In the genomic region with DNA sequence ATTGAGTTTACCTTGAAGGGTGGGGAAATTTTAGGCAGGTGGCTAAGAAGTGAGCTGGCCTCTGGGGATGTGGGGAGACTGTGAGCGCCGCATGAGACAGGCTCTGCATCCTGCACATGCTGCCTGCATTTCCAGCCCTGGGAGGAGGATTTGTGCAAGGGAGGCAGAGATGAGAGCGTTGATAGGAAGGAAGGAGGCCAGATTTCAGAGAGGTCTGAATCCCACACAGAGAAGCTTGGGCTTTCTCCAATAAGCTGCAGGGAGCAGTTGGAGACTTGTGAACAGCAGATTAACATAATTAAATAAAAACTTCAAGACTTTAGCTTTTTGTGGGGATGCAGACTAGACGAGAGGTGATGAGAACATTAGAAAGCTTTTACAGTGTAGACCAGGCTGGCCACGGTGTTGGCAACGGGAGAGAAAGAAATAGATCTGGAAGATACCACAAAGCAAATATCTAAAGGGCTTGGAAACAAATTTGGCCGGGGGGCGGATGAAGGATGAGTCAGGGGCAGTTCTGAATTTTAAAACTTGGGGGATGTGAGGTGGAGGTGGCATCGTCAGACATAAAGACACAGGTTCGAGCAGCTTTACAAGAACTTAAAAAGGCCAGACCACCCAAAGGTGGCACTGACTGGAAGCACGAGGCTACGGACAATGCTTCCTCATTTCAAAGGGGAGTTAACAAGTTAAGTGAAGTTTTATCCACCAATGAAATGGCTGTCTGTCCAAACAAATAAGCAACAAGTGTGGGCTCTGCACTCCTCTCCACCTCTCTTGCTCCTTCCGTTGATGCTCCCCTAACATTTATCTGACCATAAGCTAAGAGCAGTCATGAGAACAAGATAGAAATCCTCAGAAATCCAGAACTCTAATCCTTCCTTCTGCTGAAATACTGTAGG, we compare ENCODE assay signal across 11 cellular contexts. TPM values are rescaled to one million over a fixed set of nuclear protein-coding genes. Genes with fewer than 3 reads are reported as not detected.
A peak's percentile ranks its signal among the peaks of the same experiment; 100 is the strongest.
DNase-seq lines count a peak whose midpoint lies in the region; ATAC-seq and TF ChIP-seq lines count a peak whose summit lies in the region.
"Had no signal": no experiment of that assay in that cellular context is flagged by ENCODE, and none has a peak within 500 bp of the region (broad histone marks: within the 10 kb centered on the region; RNA-seq: fewer than 3 reads in every experiment).

No MANE protein-coding gene starts in this region.

- no peaks in the 10 kb centered on the region for H3K27me3 Mint-ChIP-seq in MCF 10A (ENCODE audit: insufficient read depth, unreplicated experiment)
- H3K27me3 Mint-ChIP-seq in effector memory CD8-positive, alpha-beta T cell: no peaks in the 10 kb centered on the region

- H3K27ac ChIP-seq in breast epithelium: no peak overlapping the region
- peak overlapping the region; percentile 94 for H3K27ac ChIP-seq in RWPE2 (ENCODE audit: poor library complexity, severe bottlenecking)
- H3K27ac ChIP-seq: BLaER1 treated with 17β-estradiol and CSF1 and Interleukin-3, amounts not matched to agents 10 nM and 100 nM; upper lobe of right lung had no signal

- no peak for TF ChIP-seq POLR2A in breast epithelium (IDR thresholded peaks at IDR 0.05)

- H3K4me1 Mint-ChIP-seq in MCF 10A (ENCODE audit: insufficient read depth, unreplicated experiment): peaks cover 24% of the 10 kb centered on the region
- peaks cover 15 to 26% of the 10 kb centered on the region in 2 donors for H3K4me1 Mint-ChIP-seq in effector memory CD8-positive, alpha-beta T cell (ENCODE audit: low read depth in 2 of 2)

- TF ChIP-seq CTCF in MCF 10A (IDR thresholded peaks at IDR 0.05; ENCODE audit: unreplicated experiment) (no peak), breast epithelium (IDR thresholded peaks at IDR 0.05) (no peak), RWPE2 (IDR thresholded peaks at IDR 0.05; ENCODE audit: poor library complexity, severe bottlenecking) (no peak)

- H3K9me3 ChIP-seq in breast epithelium: no peaks in the 10 kb centered on the region
- H3K9me3 ChIP-seq in RWPE2 (ENCODE audit: severe bottlenecking): no peaks in the 10 kb centered on the region
- H3K9me3 ChIP-seq: upper lobe of right lung had no signal

- no peaks in the 10 kb centered on the region for H3K9me3 Mint-ChIP-seq in MCF 10A (ENCODE audit: unreplicated experiment)
- no peaks in the 10 kb centered on the region for H3K9me3 Mint-ChIP-seq in effector memory CD8-positive, alpha-beta T cell

- peak overlapping the region; percentile 14 for H3K27ac Mint-ChIP-seq in MCF 10A (ENCODE audit: low read depth, unreplicated experiment)
- H3K27ac Mint-ChIP-seq in effector memory CD8-positive, alpha-beta T cell: peak overlapping the region; percentile 22 to 68

- H3K36me3 ChIP-seq in breast epithelium: no peaks in the 10 kb centered on the region
- no peaks in the 10 kb centered on the region for H3K36me3 ChIP-seq in RWPE2 (ENCODE audit: low read depth)
- H3K36me3 ChIP-seq: BLaER1 treated with 17β-estradiol and CSF1 and Interleukin-3, amounts not matched to agents 10 nM and 100 nM; upper lobe of right lung had no signal

- CTCF ChIA-PET in MCF 10A (lab: Yijun Ruan, JAX): interaction anchor here (0.6 to 1.7 kb wide), 4 partner anchors 13 to 389 kb away, joined by 3 to 4 read pairs (median 4); no protein-coding TSS in a partner anchor

- H3K4me3 ChIP-seq in breast epithelium (no peak overlapping the region), RWPE2 (ENCODE audit: severe bottlenecking) (no peak overlapping the region)
- H3K4me3 ChIP-seq: BLaER1 treated with 17β-estradiol and CSF1 and Interleukin-3, amounts not matched to agents 10 nM and 100 nM; upper lobe of right lung had no signal

- peak; percentile 45 for DNase-seq in MCF 10A (ENCODE audit: unreplicated experiment)
- no peak for DNase-seq in breast epithelium (ENCODE audit: low spot score in 2 of 2)
- DNase-seq in RWPE2 (ENCODE audit: low spot score): no peak
- no peak for DNase-seq in effector memory CD8-positive, alpha-beta T cell
- DNase-seq in left ventricle myocardium superior: no peak
- DNase-seq in SK-N-DZ (ENCODE audit: low spot score): no peak
- DNase-seq: upper lobe of right lung had no signal

- H3K4me1 ChIP-seq in breast epithelium (peaks cover 0 to 13% of the 10 kb centered on the region in 2 donors), RWPE2 (ENCODE audit: insufficient read depth, poor library complexity, severe bottlenecking) (peaks cover 36% of the 10 kb centered on the region)
- H3K4me1 ChIP-seq: upper lobe of right lung had no signal

- 0 out of 3 replicates have a peak, but pooled peaks have one; percentile 5 for ATAC-seq in RWPE2 (ENCODE audit: low read depth)
- no peak for ATAC-seq in effector memory CD8-positive, alpha-beta T cell (replicated peaks)
- ATAC-seq in GM19463 (IDR thresholded peaks at IDR 0.05; ENCODE audit: unreplicated experiment): no peak
- no peak for ATAC-seq in left ventricle myocardium superior
- no peak for ATAC-seq in GM18858 (IDR thresholded peaks at IDR 0.05; ENCODE audit: unreplicated experiment)
- ATAC-seq: left lobe of liver, upper lobe of right lung had no signal

- H3K36me3 Mint-ChIP-seq in MCF 10A (ENCODE audit: insufficient read depth, unreplicated experiment): no peaks in the 10 kb centered on the region
- H3K36me3 Mint-ChIP-seq in effector memory CD8-positive, alpha-beta T cell (ENCODE audit: insufficient read depth): no peaks in the 10 kb centered on the region

- H3K4me3 Mint-ChIP-seq in MCF 10A (ENCODE audit: unreplicated experiment): peak overlapping the region; percentile 34
- H3K4me3 Mint-ChIP-seq in effector memory CD8-positive, alpha-beta T cell: peak overlapping the region in 1 of 2 donors; percentile 10

- BruUV-seq in MCF 10A (replicated peaks; lab: Mats Ljungman, UMichigan): no TSS peak

- POLR2A ChIA-PET in MCF 10A (lab: Yijun Ruan, JAX): interaction anchor here (0.6 to 1.6 kb wide), 4 partner anchors 15 to 96 kb away, joined by 3 read pairs; no protein-coding TSS in a partner anchor

- intact Hi-C loops in MCF 10A (cut with micrococcal nuclease) (no loop called here), breast epithelium (cut with DNase I; ENCODE audit: low total_unique reads) (no loop called here), left ventricle myocardium superior (cut with micrococcal nuclease) (loop anchor here (10.0 kb wide), 1 partner anchor 53 kb away; a partner anchor contains a TSS)

- no peaks in the 10 kb centered on the region for H3K27me3 ChIP-seq in breast epithelium
- no peaks in the 10 kb centered on the region for H3K27me3 ChIP-seq in RWPE2 (ENCODE audit: insufficient read depth, poor library complexity, severe bottlenecking)
- H3K27me3 ChIP-seq: BLaER1 treated with 17β-estradiol and CSF1 and Interleukin-3, amounts not matched to agents 10 nM and 100 nM; upper lobe of right lung had no signal

RNA-seq across cellular contexts. Expression of a gene that starts 57.0 kb away (rescaled TPM):
- total RNA-seq in MCF 10A (2022) (0.61 and 1.2 TPM in 2 replicates), breast epithelium (10 to 100 TPM in 1 of 3 donors, 1 to 10 TPM in 2; 3.5 to 13.5 (median 9.2) TPM), left ventricle myocardium superior (6.5 TPM)
- 0.52 and 1.8 TPM in 2 replicates for polyA plus RNA-seq in SK-N-DZ (2014; cell fraction: cytosol; rRNA removed)
- polyA plus RNA-seq in SK-N-DZ (2014; cell fraction: nucleus; rRNA removed): 0.33 and 0.89 TPM in 2 replicates
